In the genomic region with DNA sequence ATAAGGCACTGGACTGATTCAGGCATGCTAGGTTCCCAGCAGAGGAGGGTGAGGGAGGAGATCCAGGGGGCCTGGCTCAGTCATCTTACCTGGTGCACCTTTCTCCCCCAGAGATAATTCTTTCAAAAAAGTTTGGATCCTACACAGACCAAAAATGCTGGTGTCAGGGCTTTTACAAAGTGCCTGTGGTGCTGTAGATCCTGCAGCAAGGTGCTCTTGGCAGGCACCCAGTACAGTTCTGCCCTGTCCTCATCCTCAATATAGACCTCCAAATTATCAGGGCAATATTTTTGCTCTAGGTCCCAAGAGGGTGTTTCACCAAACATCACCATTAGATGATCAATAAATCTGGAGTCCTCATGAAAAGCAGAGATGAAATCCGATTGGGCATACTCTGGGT, we compare ENCODE assay signal across 8 cellular contexts.
"Had no signal": no experiment of that assay in that cellular context is flagged by ENCODE, and none has a peak within 500 bp of the region (broad histone marks: within the 10 kb centered on the region; RNA-seq: fewer than 3 reads in every experiment).

No MANE protein-coding gene starts in this region.

- DNase-seq: H9, HCEC 1CT, KBM-7 had no signal

- H3K4me3 ChIP-seq: GM23338 had no signal

- ATAC-seq: GM23338 had no signal

- H3K4me3 Mint-ChIP-seq: GM23338, IgD-negative memory B cell had no signal

- H3K27ac Mint-ChIP-seq: GM23338, H9, IgD-negative memory B cell had no signal

- H3K27me3 Mint-ChIP-seq: IgD-negative memory B cell had no signal

- H3K4me1 Mint-ChIP-seq: GM23338, H9 had no signal

- FAIRE-seq: H1, H54, HTR-8/SVneo had no signal
